11 cellular contexts compared by ENCODE assay signal in the genomic region with DNA sequence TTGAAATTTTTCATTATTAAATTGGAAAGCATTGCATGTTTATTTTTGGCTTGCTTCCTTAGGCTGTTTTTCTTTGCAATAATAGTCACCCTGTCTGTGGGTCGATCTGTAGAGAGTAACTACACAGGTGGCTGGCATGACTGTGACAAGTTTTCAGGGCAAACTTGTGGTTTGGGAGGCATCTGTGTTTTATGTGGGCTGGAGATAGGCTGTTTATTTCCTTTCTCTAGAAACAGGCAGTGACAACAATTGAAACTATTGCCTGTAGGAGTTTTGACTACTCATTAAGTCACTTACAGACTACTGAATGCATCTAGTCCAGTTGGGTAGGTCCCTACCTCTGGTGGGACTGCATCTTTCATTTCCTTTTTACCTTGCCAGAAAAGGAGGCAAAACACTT.
DNase-seq lines count a peak whose midpoint lies in the region; ATAC-seq and TF ChIP-seq lines count a peak whose summit lies in the region.
"Had no signal": no experiment of that assay in that cellular context is flagged by ENCODE, and none has a peak within 500 bp of the region (broad histone marks: within the 10 kb centered on the region; RNA-seq: fewer than 3 reads in every experiment).

No MANE protein-coding gene starts in this region.

- no peak for TF ChIP-seq EP300 in ovary (IDR thresholded peaks at IDR 0.05)

- ATAC-seq in GM18858 (IDR thresholded peaks at IDR 0.05; ENCODE audit: unreplicated experiment) (peak; percentile 95), HG03039 (IDR thresholded peaks at IDR 0.05; ENCODE audit: unreplicated experiment) (peak; percentile 88)

- intact Hi-C loops in ovary (cut with DNase I), result no loop called here

- no peak overlapping the region for H3K27ac ChIP-seq in ovary

- TF ChIP-seq POLR2A in ovary (IDR thresholded peaks at IDR 0.05), result no peak

- 26 to 39% (median 31%) methylated on average over 1 of the region's 1 CpG for WGBS in ovary, 3 donors

- no peaks in the 10 kb centered on the region for H3K9me3 ChIP-seq in ovary

- no peaks in the 10 kb centered on the region for H3K36me3 ChIP-seq in ovary

- H3K27me3 ChIP-seq in ovary, result no peaks in the 10 kb centered on the region

- no peaks in the 10 kb centered on the region for H3K4me1 ChIP-seq in ovary (ENCODE audit: insufficient read depth)

- TF ChIP-seq CTCF in ovary (IDR thresholded peaks at IDR 0.05), result no peak

- peak; percentile 32 for DNase-seq in activated T-cell treated with anti-CD3 and anti-CD28 coated beads for 48 hours (ENCODE audit: low read depth)
- DNase-seq in stimulated activated CD4-positive, alpha-beta T cell treated with anti-CD3 and anti-CD28 coated beads, Interleukin-4, amount 100 ng/mL, for 1 hour, result peak; percentile 38
- no peak for DNase-seq in nucleus accumbens (lab: John Stamatoyannopoulos, UW)
- no peak for DNase-seq in DMS53 (lab: John Stamatoyannopoulos, UW)
- DNase-seq in ovary, result no peak
- DNase-seq in 8988T, result no peak
- DNase-seq: effector CD4-positive, alpha-beta T cell; GDM1; NCI-H1694 had no signal

- no peak overlapping the region for H3K4me3 ChIP-seq in ovary

Comparison
In these comparisons a context has a peak if more than half of its experiments do, and no peak if none do; other contexts are left out.
1. DNase-seq: peak in activated T-cell treated with anti-CD3 and anti-CD28 coated beads for 48 hours (single experiment) and stimulated activated CD4-positive, alpha-beta T cell treated with anti-CD3 and anti-CD28 coated beads, Interleukin-4, amount 100 ng/mL, for 1 hour (single experiment); none in nucleus accumbens (0 of 56), DMS53 (single experiment), ovary (0 of 5) and 8988T (single experiment).